Comparison of ENCODE assay signal across 21 cellular contexts in the genomic region with DNA sequence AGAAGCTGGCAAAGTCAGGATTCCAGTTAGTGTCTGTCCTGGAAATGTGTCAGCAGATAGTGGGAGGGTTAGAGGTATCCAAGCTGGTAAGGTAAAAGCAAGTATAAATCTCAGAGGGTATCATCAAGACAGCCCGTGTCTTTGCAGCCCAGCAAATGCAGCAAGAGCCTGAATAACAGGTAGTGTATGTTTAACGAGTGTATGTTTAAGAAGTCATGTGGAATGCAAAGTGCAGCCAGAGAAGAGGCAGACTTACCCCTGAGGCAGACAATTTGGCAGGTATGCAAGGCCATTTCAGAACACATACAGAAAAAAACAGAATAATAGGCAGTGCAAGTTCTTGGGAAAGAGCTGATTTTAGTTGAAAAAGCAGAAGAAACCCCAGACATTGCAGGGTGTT.
DNase-seq lines count a peak whose midpoint lies in the region; ATAC-seq, FAIRE-seq and TF ChIP-seq lines count a peak whose summit lies in the region.
"Had no signal": no experiment of that assay in that cellular context is flagged by ENCODE, and none has a peak within 500 bp of the region (broad histone marks: within the 10 kb centered on the region; RNA-seq: fewer than 3 reads in every experiment).

No MANE protein-coding gene starts in this region.

- no peaks in the 10 kb centered on the region for H3K4me1 Mint-ChIP-seq in astrocyte (ENCODE audit: low read depth, unreplicated experiment)
- no peaks in the 10 kb centered on the region for H3K4me1 Mint-ChIP-seq in CD8-positive, alpha-beta T cell (ENCODE audit: low read depth)
- H3K4me1 Mint-ChIP-seq: B cell; CD4-positive, CD25-positive, alpha-beta regulatory T cell; CD8-positive, alpha-beta memory T cell had no signal

- H3K27ac Mint-ChIP-seq in astrocyte (ENCODE audit: unreplicated experiment) = peak overlapping the region; percentile 42
- no peak overlapping the region for H3K27ac Mint-ChIP-seq in CD8-positive, alpha-beta T cell
- H3K27ac Mint-ChIP-seq: B cell; CD4-positive, CD25-positive, alpha-beta regulatory T cell; CD8-positive, alpha-beta memory T cell had no signal

- H2AFZ ChIP-seq in astrocyte (ENCODE audit: low read depth, low read length) (no peak overlapping the region), trophoblast cell (ENCODE audit: insufficient read depth, low read length, poor library complexity) (no peak overlapping the region)

- H3K23ac ChIP-seq in trophoblast cell (ENCODE audit: low read length) = no peak overlapping the region

- H2AK5ac ChIP-seq in trophoblast cell (ENCODE audit: low read length) = no peak overlapping the region

- H4K12ac ChIP-seq in trophoblast cell (ENCODE audit: low read depth, low read length) = no peak overlapping the region

- H2BK12ac ChIP-seq in trophoblast cell (ENCODE audit: low read length) = no peak overlapping the region

- no peak overlapping the region for H4K8ac ChIP-seq in trophoblast cell (ENCODE audit: low read depth, low read length)

- no peak overlapping the region for H3K14ac ChIP-seq in trophoblast cell (ENCODE audit: low read length)

- ATAC-seq in CD8-positive, alpha-beta T cell = no peak
- ATAC-seq in GM19467 (IDR thresholded peaks at IDR 0.05; ENCODE audit: unreplicated experiment) = no peak

- no peaks in the 10 kb centered on the region for H3K27me3 Mint-ChIP-seq in astrocyte (ENCODE audit: low read depth, unreplicated experiment)
- H3K27me3 Mint-ChIP-seq in CD8-positive, alpha-beta T cell (ENCODE audit: low read depth) = no peaks in the 10 kb centered on the region
- H3K27me3 Mint-ChIP-seq: B cell; CD4-positive, CD25-positive, alpha-beta regulatory T cell; CD8-positive, alpha-beta memory T cell had no signal

- H3K4me3 Mint-ChIP-seq in astrocyte (ENCODE audit: unreplicated experiment) = no peak overlapping the region
- H3K4me3 Mint-ChIP-seq in CD8-positive, alpha-beta T cell = no peak overlapping the region
- H3K4me3 Mint-ChIP-seq: B cell; CD4-positive, CD25-positive, alpha-beta regulatory T cell; CD8-positive, alpha-beta memory T cell had no signal

- H3K9ac ChIP-seq in astrocyte (ENCODE audit: low read length) (no peak overlapping the region), trophoblast cell (ENCODE audit: low read length) (no peak overlapping the region)
- H3K9ac ChIP-seq: BLaER1 had no signal

- POLR2A ChIA-PET in CD8-positive, alpha-beta T cell (lab: Charles Lee) = no interaction called here

- H3K18ac ChIP-seq in trophoblast cell (ENCODE audit: low read length) = no peak overlapping the region

- H4K20me1 ChIP-seq in astrocyte (ENCODE audit: insufficient read depth, low read length) = no peaks in the 10 kb centered on the region
- H4K20me1 ChIP-seq: BLaER1 had no signal

- no peak for FAIRE-seq in astrocyte (lab: Jason Lieb, UNC)
- FAIRE-seq: D721Med, GM12891, GM18507, H54 had no signal

- H3K79me1 ChIP-seq in trophoblast cell (ENCODE audit: low read length) = peaks cover 7% of the 10 kb centered on the region

- H3K4ac ChIP-seq in trophoblast cell (ENCODE audit: low read depth, low read length) = no peak overlapping the region

- H3K36me3 Mint-ChIP-seq in astrocyte (ENCODE audit: low read depth, unreplicated experiment) = no peaks in the 10 kb centered on the region
- H3K36me3 Mint-ChIP-seq in CD8-positive, alpha-beta T cell = no peaks in the 10 kb centered on the region
- H3K36me3 Mint-ChIP-seq: CD4-positive, CD25-positive, alpha-beta regulatory T cell; CD8-positive, alpha-beta memory T cell had no signal

- H3K36me3 ChIP-seq in astrocyte (ENCODE audit: insufficient read depth, low read length) = no peaks in the 10 kb centered on the region
- no peaks in the 10 kb centered on the region for H3K36me3 ChIP-seq in trophoblast cell (ENCODE audit: control insufficient read depth in 1 of 2, insufficient read depth in 2 of 2, low read length in 2 of 2)
- no peaks in the 10 kb centered on the region for H3K36me3 ChIP-seq in CD8-positive, alpha-beta T cell (ENCODE audit: insufficient read depth, low read length)
- H3K36me3 ChIP-seq in H7 (replicated peaks; ENCODE audit: control insufficient read depth, insufficient read depth, low read length) = no peaks in the 10 kb centered on the region
- H3K36me3 ChIP-seq: BLaER1 had no signal

- no peak overlapping the region for H4K91ac ChIP-seq in trophoblast cell (ENCODE audit: low read depth, low read length)

- intact Hi-C loops in CD8-positive, alpha-beta T cell (cut with DNase I, micrococcal nuclease) = no loop called here

- H2BK5ac ChIP-seq in trophoblast cell (ENCODE audit: low read depth, low read length, poor library complexity) = no peak overlapping the region

- DNase-seq in LNCaP clone FGC (ENCODE audit: low read depth) (peak; percentile 42), astrocyte (ENCODE audit: low read depth) (no peak), trophoblast cell (peak in 1 of 2 donors; percentile 24), H7 (no peak)
- no peak for DNase-seq in CD8-positive, alpha-beta T cell
- DNase-seq: CD4-positive, CD25-positive, alpha-beta regulatory T cell; CD8-positive, alpha-beta memory T cell; DMS 273 treated with DMSO at 0.1 percent for 48 hours; DMS79; EL; GF-D8; GOT3; HCEC 1CT had no signal

- H3K4me3 ChIP-seq in LNCaP clone FGC (ENCODE audit: low read depth, low read length) (no peak overlapping the region), astrocyte (ENCODE audit: insufficient read depth, low read depth, low read length) (no peak overlapping the region), trophoblast cell (ENCODE audit: low read depth, low read length) (no peak overlapping the region), H7 (ENCODE audit: insufficient read depth, low read depth, low read length) (no peak overlapping the region)
- no peak overlapping the region for H3K4me3 ChIP-seq in CD8-positive, alpha-beta T cell (ENCODE audit: low read depth, low read length)
- H3K4me3 ChIP-seq: BLaER1 had no signal

- H3K9me3 ChIP-seq in astrocyte (ENCODE audit: insufficient read depth, low read depth, low read length) (peaks cover 7% of the 10 kb centered on the region), trophoblast cell (ENCODE audit: insufficient read depth, low read depth, low read length) (peaks cover 6% of the 10 kb centered on the region)
- H3K9me3 ChIP-seq in CD8-positive, alpha-beta T cell (ENCODE audit: low read length) = no peaks in the 10 kb centered on the region

- H3K27me3 ChIP-seq in astrocyte (ENCODE audit: insufficient read depth, low read length) (no peaks in the 10 kb centered on the region), trophoblast cell (ENCODE audit: insufficient read depth, low read length) (no peaks in the 10 kb centered on the region), H7 (ENCODE audit: control insufficient read depth, insufficient read depth, low read length) (no peaks in the 10 kb centered on the region)
- H3K27me3 ChIP-seq in CD8-positive, alpha-beta T cell (ENCODE audit: insufficient read depth, low read length) = no peaks in the 10 kb centered on the region
- H3K27me3 ChIP-seq: BLaER1 had no signal

- TF ChIP-seq CTCF in LNCaP clone FGC (IDR thresholded peaks at IDR 0.05; ENCODE audit: control insufficient read depth, extremely low read depth, insufficient read depth) (no peak), astrocyte (IDR thresholded peaks at IDR 0.05; ENCODE audit: insufficient read depth, low read depth, low read length) (no peak)
- TF ChIP-seq CTCF in CD8-positive, alpha-beta T cell (IDR thresholded peaks at IDR 0.05) = no peak

- CTCF ChIA-PET in CD8-positive, alpha-beta T cell (lab: Charles Lee) = no interaction called here

- WGBS in trophoblast cell (ENCODE audit: extremely low coverage, insufficient coverage, insufficient read length) = no CpG with 5 or more reads among the region's 2 CpGs

- H3K79me2 ChIP-seq in astrocyte (ENCODE audit: insufficient read depth, low read length) (no peaks in the 10 kb centered on the region), trophoblast cell (ENCODE audit: control insufficient read depth, insufficient read depth, low read length, poor library complexity) (no peaks in the 10 kb centered on the region)

- H2BK120ac ChIP-seq in trophoblast cell (ENCODE audit: insufficient read depth, low read length, poor library complexity) = no peak overlapping the region

- H3K4me2 ChIP-seq in astrocyte (ENCODE audit: low read length) = no peak overlapping the region
- H3K4me2 ChIP-seq in trophoblast cell (ENCODE audit: low read length) = no peak overlapping the region
- H3K4me2 ChIP-seq: BLaER1 had no signal

- H3K4me1 ChIP-seq in astrocyte (ENCODE audit: insufficient read depth, low read length) (no peaks in the 10 kb centered on the region), trophoblast cell (ENCODE audit: control insufficient read depth in 1 of 2, insufficient read depth in 2 of 2, low read length in 2 of 2) (peaks cover 0 to 8% of the 10 kb centered on the region in 2 experiments)
- H3K4me1 ChIP-seq in CD8-positive, alpha-beta T cell (ENCODE audit: insufficient read depth, low read length) = no peaks in the 10 kb centered on the region
- H3K4me1 ChIP-seq: BLaER1 had no signal

- H3K27ac ChIP-seq in astrocyte (ENCODE audit: low read depth, low read length) = no peak overlapping the region
- peak overlapping the region; percentile 77 for H3K27ac ChIP-seq in trophoblast cell (ENCODE audit: low read depth, low read length)
- no peak overlapping the region for H3K27ac ChIP-seq in CD8-positive, alpha-beta T cell (ENCODE audit: low read depth, low read length)
- H3K27ac ChIP-seq: BLaER1, C4-2B had no signal

- H3K9me3 Mint-ChIP-seq in astrocyte (ENCODE audit: unreplicated experiment) = peaks cover 17% of the 10 kb centered on the region
- H3K9me3 Mint-ChIP-seq in CD8-positive, alpha-beta T cell = peaks cover 7% of the 10 kb centered on the region
